Comparison of ENCODE assay signal across 1 cellular context in the genomic region with DNA sequence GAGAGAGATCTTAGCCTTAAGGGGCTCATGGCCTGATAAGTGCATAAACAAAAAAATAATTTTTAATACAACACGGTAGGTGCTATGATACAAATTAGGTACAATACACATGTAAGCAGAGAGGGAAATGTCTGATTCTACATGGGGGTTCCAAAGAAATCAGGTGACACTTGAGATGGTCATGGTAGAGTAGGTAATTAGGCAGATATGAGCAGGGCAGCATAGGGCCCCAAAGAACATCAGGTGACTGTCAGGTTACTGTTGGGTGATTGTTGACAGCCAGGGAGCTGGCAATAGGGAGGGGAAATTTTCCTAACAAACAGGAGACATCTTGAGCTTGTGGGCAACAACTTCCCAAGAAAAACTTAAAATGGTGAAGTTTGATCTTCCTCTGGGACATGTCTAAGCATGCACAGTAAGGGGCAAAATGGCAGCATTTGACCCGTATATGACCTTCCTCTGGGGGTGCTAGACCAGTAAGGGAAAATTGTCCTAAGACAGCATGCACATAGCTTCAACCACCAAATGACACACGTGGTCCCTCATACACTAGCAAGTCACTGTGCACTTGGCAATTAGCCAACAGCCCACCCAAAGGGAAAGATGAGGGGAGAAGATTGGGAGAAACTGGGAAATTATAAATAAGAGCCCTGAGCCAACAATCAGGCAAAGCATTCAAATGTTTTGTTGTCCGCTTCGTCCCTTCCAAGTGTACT.
TF ChIP-seq lines count a peak whose summit lies in the region.

No MANE protein-coding gene starts in this region.

TF ChIP-seq in K562, 482 proteins besides CTCF, POLR2A, EP300 and RAD21 (continued from another document):
- TF ChIP-seq, protein P1, sequence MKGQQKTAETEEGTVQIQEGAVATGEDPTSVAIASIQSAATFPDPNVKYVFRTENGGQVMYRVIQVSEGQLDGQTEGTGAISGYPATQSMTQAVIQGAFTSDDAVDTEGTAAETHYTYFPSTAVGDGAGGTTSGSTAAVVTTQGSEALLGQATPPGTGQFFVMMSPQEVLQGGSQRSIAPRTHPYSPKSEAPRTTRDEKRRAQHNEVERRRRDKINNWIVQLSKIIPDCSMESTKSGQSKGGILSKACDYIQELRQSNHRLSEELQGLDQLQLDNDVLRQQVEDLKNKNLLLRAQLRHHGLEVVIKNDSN (CRISPR knock-in tag; IDR thresholded peaks at IDR 0.05): 0 out of 2 replicates have a peak, but pooled peaks have one; percentile 27
- no peak for TF ChIP-seq ZNF707 (CRISPR knock-in tag; conservative IDR thresholded peaks at IDR 0.05)
- peak; percentile 79 for TF ChIP-seq NR2C1 (IDR thresholded peaks at IDR 0.05)
- peak; percentile 80 for TF ChIP-seq NR2C1 (tag; IDR thresholded peaks at IDR 0.05)
- TF ChIP-seq SPI1 (IDR thresholded peaks at IDR 0.05; ENCODE audit: borderline replicate concordance, low read depth, low read length): no peak
- TF ChIP-seq YY1 (IDR thresholded peaks at IDR 0.05; ENCODE audit: borderline replicate concordance in 1 of 3, control insufficient read depth in 1 of 3, extremely low read depth in 1 of 3, insufficient read depth in 3 of 3, insufficient read length in 1 of 3, insufficient replicate concordance in 2 of 3, low read depth in 1 of 3, low read length in 2 of 3): peak in 1 of 3 experiments; percentile 87
- TF ChIP-seq CBX1 (IDR thresholded peaks at IDR 0.05; ENCODE audit: low read depth): no peak
- 0 out of 2 replicates have a peak, but pooled peaks have one; percentile 19 for TF ChIP-seq NFE2 (IDR thresholded peaks at IDR 0.05; ENCODE audit: low read depth)
- peak; percentile 27 to 31; a peak in 2 of 4 replicates for TF ChIP-seq TRIM24 (IDR thresholded peaks at IDR 0.05)
- no peak for TF ChIP-seq CREM (IDR thresholded peaks at IDR 0.05; ENCODE audit: low read depth)
- TF ChIP-seq TSC22D4 (tag; IDR thresholded peaks at IDR 0.05): no peak
- no peak for TF ChIP-seq ELF4 (CRISPR knock-in tag; IDR thresholded peaks at IDR 0.05)
- no peak for TF ChIP-seq SIRT6 (IDR thresholded peaks at IDR 0.05; ENCODE audit: low read depth, low read length)
- TF ChIP-seq, protein P2, sequence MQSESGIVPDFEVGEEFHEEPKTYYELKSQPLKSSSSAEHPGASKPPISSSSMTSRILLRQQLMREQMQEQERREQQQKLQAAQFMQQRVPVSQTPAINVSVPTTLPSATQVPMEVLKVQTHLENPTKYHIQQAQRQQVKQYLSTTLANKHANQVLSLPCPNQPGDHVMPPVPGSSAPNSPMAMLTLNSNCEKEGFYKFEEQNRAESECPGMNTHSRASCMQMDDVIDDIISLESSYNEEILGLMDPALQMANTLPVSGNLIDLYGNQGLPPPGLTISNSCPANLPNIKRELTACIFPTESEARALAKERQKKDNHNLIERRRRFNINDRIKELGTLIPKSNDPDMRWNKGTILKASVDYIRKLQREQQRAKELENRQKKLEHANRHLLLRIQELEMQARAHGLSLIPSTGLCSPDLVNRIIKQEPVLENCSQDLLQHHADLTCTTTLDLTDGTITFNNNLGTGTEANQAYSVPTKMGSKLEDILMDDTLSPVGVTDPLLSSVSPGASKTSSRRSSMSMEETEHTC (IDR thresholded peaks at IDR 0.05): no peak
- TF ChIP-seq HDAC6 (IDR thresholded peaks at IDR 0.05; ENCODE audit: low read depth, low read length): no peak
- TF ChIP-seq HMG20A (CRISPR knock-in tag; conservative IDR thresholded peaks at IDR 0.05): no peak
- 0 out of 2 replicates have a peak, but pooled peaks have one; percentile 33 for TF ChIP-seq TRIM28 (IDR thresholded peaks at IDR 0.05)
- TF ChIP-seq, protein P3, sequence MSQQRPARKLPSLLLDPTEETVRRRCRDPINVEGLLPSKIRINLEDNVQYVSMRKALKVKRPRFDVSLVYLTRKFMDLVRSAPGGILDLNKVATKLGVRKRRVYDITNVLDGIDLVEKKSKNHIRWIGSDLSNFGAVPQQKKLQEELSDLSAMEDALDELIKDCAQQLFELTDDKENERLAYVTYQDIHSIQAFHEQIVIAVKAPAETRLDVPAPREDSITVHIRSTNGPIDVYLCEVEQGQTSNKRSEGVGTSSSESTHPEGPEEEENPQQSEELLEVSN (IDR thresholded peaks at IDR 0.05; ENCODE audit: borderline replicate concordance in 1 of 2, extremely low read depth in 1 of 2, insufficient read depth in 1 of 2, insufficient read length in 1 of 2, low read depth in 1 of 2, low read length in 1 of 2, poor library complexity in 1 of 2, severe bottlenecking in 1 of 2): peak in 1 of 2 experiments; percentile 48
- TF ChIP-seq FOSL1 (tag; conservative IDR thresholded peaks at IDR 0.05): no peak
- no peak for TF ChIP-seq ZNF311 (CRISPR knock-in tag; IDR thresholded peaks at IDR 0.05)
- TF ChIP-seq, protein P4, sequence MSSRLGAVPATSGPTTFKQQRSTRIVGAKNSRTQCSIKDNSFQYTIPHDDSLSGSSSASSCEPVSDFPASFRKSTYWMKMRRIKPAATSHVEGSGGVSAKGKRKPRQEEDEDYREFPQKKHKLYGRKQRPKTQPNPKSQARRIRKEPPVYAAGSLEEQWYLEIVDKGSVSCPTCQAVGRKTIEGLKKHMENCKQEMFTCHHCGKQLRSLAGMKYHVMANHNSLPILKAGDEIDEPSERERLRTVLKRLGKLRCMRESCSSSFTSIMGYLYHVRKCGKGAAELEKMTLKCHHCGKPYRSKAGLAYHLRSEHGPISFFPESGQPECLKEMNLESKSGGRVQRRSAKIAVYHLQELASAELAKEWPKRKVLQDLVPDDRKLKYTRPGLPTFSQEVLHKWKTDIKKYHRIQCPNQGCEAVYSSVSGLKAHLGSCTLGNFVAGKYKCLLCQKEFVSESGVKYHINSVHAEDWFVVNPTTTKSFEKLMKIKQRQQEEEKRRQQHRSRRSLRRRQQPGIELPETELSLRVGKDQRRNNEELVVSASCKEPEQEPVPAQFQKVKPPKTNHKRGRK (tag; IDR thresholded peaks at IDR 0.05): no peak
- TF ChIP-seq CBX3 (IDR thresholded peaks at IDR 0.05; ENCODE audit: borderline replicate concordance in 1 of 2, low read length in 2 of 2): peak in 1 of 2 experiments; percentile 92; a peak in 1 of 3 replicates
- TF ChIP-seq CBX5 (IDR thresholded peaks at IDR 0.05; ENCODE audit: borderline replicate concordance, low read depth): peak; percentile 55; the same call in 1 of the 2 replicates
- TF ChIP-seq NR4A1 (CRISPR knock-in tag; IDR thresholded peaks at IDR 0.05): no peak
- no peak for TF ChIP-seq NR4A1 (tag; IDR thresholded peaks at IDR 0.05)
- TF ChIP-seq ZNF274 (IDR thresholded peaks at IDR 0.05; ENCODE audit: borderline replicate concordance, low read depth, low read length): no peak
- no peak for TF ChIP-seq BCOR (IDR thresholded peaks at IDR 0.05)
- no peak for TF ChIP-seq NRF1 (conservative IDR thresholded peaks at IDR 0.05 in 1 of 2, IDR thresholded peaks at IDR 0.05 in 1 of 2)
- no peak for TF ChIP-seq E2F3 (CRISPR knock-in tag; IDR thresholded peaks at IDR 0.05)
